ENCODE assay signal across 7 cellular contexts in the genomic region with DNA sequence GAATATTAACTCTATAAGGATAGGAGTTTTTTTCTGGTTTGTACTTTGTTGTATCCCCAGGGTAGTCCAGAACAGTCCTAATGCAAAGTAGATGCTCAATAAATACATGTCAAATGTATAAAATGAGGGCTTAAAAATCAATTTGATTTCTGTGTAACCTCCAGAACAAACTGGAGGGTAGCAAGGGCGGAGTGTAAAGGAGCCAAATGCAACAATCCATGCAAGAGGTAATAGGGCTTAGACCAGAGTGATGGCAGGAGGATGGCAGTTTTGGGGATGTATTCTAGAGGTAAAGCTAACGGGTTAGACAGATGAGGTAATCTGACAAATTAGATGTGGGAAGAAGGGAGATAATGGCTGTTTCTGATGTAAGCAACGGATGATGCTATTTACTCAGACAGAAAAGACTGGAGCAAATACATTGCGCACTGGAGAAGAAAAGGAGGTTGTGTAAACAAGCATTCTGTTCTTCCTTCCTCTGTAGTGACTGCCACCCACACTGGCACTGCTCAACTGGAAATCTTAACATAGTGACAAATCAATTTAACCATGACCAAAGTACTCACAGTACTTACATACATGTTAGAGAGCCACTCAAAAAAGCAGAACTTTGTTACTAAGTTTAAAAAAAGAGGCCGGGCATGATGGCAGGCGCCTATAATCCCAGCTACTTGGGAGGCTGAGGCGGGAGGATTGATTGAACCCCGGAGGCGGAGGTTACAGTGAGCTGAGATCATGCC. TPM values are rescaled to one million over a fixed set of nuclear protein-coding genes. Genes with fewer than 3 reads are reported as not detected.
DNase-seq lines count a peak whose midpoint lies in the region; ATAC-seq, FAIRE-seq and TF ChIP-seq lines count a peak whose summit lies in the region.

No MANE protein-coding gene starts in this region.

- TF ChIP-seq CTCF in GM12878 (IDR thresholded peaks at IDR 0.05 in 2 of 3, conservative IDR thresholded peaks at IDR 0.05 in 1 of 3; ENCODE audit: control insufficient read depth in 2 of 3, extremely low read depth in 1 of 3, insufficient read depth in 1 of 3, low read depth in 3 of 3, low read length in 3 of 3) (no peak), osteoblast (IDR thresholded peaks at IDR 0.05; ENCODE audit: extremely low read depth, low read depth, low read length) (no peak), colonic mucosa (IDR thresholded peaks at IDR 0.05) (no peak)

- H3K79me2 ChIP-seq in GM12878 (ENCODE audit: control insufficient read depth, insufficient read depth, low read length) (peaks cover 68% of the 10 kb centered on the region), osteoblast (ENCODE audit: insufficient read depth, low read length) (peaks cover 35% of the 10 kb centered on the region)

- H3K36me3 ChIP-seq in GM12878 (ENCODE audit: control insufficient read depth in 2 of 2, insufficient read depth in 2 of 2, low read length in 1 of 2), result peaks cover 5 to 20% of the 10 kb centered on the region in 2 experiments
- H3K36me3 ChIP-seq in osteoblast (ENCODE audit: insufficient read depth, low read length), result peaks cover 24% of the 10 kb centered on the region
- peaks cover 3% of the 10 kb centered on the region for H3K36me3 ChIP-seq in colonic mucosa

- H3K4me2 ChIP-seq in GM12878 (ENCODE audit: control insufficient read depth, insufficient read depth) (peak overlapping the region; percentile 83), osteoblast (ENCODE audit: insufficient read depth, low read length) (peak overlapping the region; percentile 95)

- ATAC-seq in GM12878 (peak; percentile 5; the same call in 2 of the 3 replicates), GM21529 (IDR thresholded peaks at IDR 0.05; ENCODE audit: unreplicated experiment) (no peak)

- no peak for FAIRE-seq in GM12878 (lab: Jason Lieb, UNC)

- SMC1A ChIA-PET in GM12878 (lab: Charles Lee; ENCODE audit: uncharacterized antibody, unreplicated experiment), result interaction anchor here (0.6 to 18.8 kb wide), 10 partner anchors 8 to 120 kb away, joined by 3 to 616 read pairs (median 4); no protein-coding TSS in a partner anchor

- H3K4me3 ChIP-seq in GM08714 (ENCODE audit: low read length) (peak overlapping the region; percentile 92), GM12878 (peak overlapping the region; percentile 84), osteoblast (ENCODE audit: insufficient read depth, low read length) (no peak overlapping the region), colonic mucosa (no peak overlapping the region)

- H3K4me1 ChIP-seq in GM12878 (ENCODE audit: control insufficient read depth, insufficient read depth, low read length), result peaks cover 23% of the 10 kb centered on the region
- peaks cover 16% of the 10 kb centered on the region for H3K4me1 ChIP-seq in osteoblast (ENCODE audit: insufficient read depth, low read length)
- peaks cover 6% of the 10 kb centered on the region for H3K4me1 ChIP-seq in colonic mucosa

- POLR2A ChIA-PET in GM12878 (lab: Charles Lee), result interaction anchor here (0.5 to 10.3 kb wide), 10 partner anchors 11 to 142 kb away, joined by 3 to 218 read pairs (median 5); no protein-coding TSS in a partner anchor

- RAD21 ChIA-PET in GM12878 (lab: Charles Lee; ENCODE audit: unreplicated experiment), result interaction anchor here (0.9 to 16.8 kb wide), 15 partner anchors 8 to 121 kb away, joined by 3 to 311 read pairs (median 5); a partner anchor contains a TSS

- H4K20me1 ChIP-seq in GM12878 (ENCODE audit: control insufficient read depth, insufficient read depth) (no peaks in the 10 kb centered on the region), osteoblast (ENCODE audit: insufficient read depth, low read length) (peaks cover 7% of the 10 kb centered on the region)

- CTCF ChIA-PET in GM12878 (lab: Yijun Ruan, JAX), result interaction anchor here (0.9 to 5.6 kb wide), 19 partner anchors 8 to 143 kb away, joined by 3 to 68 read pairs (median 4); no protein-coding TSS in a partner anchor

- no peak for TF ChIP-seq EP300 in GM12878 (IDR thresholded peaks at IDR 0.05; ENCODE audit: borderline replicate concordance in 1 of 2, control insufficient read depth in 1 of 2, low read depth in 2 of 2, low read length in 2 of 2)

- intact Hi-C loops in GM12878 (cut with micrococcal nuclease; ENCODE audit: unreplicated experiment) (loop anchor here (2.0 kb wide), 1 partner anchor 29 kb away; no protein-coding TSS in a partner anchor), colonic mucosa (cut with DNase I) (no loop called here)

- no peaks in the 10 kb centered on the region for H3K27me3 ChIP-seq in GM12878 (replicated peaks in 1 of 2; ENCODE audit: control insufficient read depth in 2 of 2, insufficient read depth in 2 of 2, low read length in 1 of 2)
- H3K27me3 ChIP-seq in osteoblast (ENCODE audit: insufficient read depth, low read length), result no peaks in the 10 kb centered on the region
- H3K27me3 ChIP-seq in colonic mucosa, result no peaks in the 10 kb centered on the region

- H3K27ac ChIP-seq in GM12878 (ENCODE audit: control insufficient read depth, insufficient read depth), result peak overlapping the region; percentile 88
- H3K27ac ChIP-seq in osteoblast (ENCODE audit: low read depth, low read length), result no peak overlapping the region
- no peak overlapping the region for H3K27ac ChIP-seq in colonic mucosa

- in situ Hi-C loops in GM12878 (cut with MboI), result no loop called here

- H2AFZ ChIP-seq in GM12878 (ENCODE audit: control insufficient read depth, low read depth, low read length), result no peak overlapping the region
- no peak overlapping the region for H2AFZ ChIP-seq in osteoblast (ENCODE audit: low read length)

- TF ChIP-seq POLR2A in GM12878 (IDR thresholded peaks at IDR 0.05; ENCODE audit: low read depth, low read length), result no peak; the same call in 1 of the 2 replicates

- no peak for TF ChIP-seq RAD21 in GM12878 (IDR thresholded peaks at IDR 0.05; ENCODE audit: insufficient read depth, low read depth, low read length)

- DNase-seq in Kasumi-1 (lab: John Stamatoyannopoulos, UW) (peak; percentile 17 to 19), GM12878 (ENCODE audit: low read depth, low spot score) (no peak), osteoblast (ENCODE audit: insufficient read length, low spot score, missing footprints) (no peak), colonic mucosa (no peak), DMS79 treated with DMSO at 0.1 percent for 48 hours (lab: John Stamatoyannopoulos, UW) (no peak)

- no peaks in the 10 kb centered on the region; the same call in 2 of the 3 replicates for H3K9me3 ChIP-seq in GM12878 (replicated peaks; ENCODE audit: control insufficient read depth, insufficient read depth, low read length)
- H3K9me3 ChIP-seq in osteoblast (ENCODE audit: low read depth, low read length), result no peaks in the 10 kb centered on the region
- H3K9me3 ChIP-seq in colonic mucosa, result no peaks in the 10 kb centered on the region

- WGBS in GM12878 (ENCODE audit: insufficient coverage, insufficient replicate concordance, low lambda C conversion rate, missing lambda C conversion rate), result 48% methylated on average over 9 of the region's 9 CpGs

- peak overlapping the region; percentile 93 for H3K9ac ChIP-seq in GM12878 (ENCODE audit: control insufficient read depth, insufficient read depth, low read length)
- H3K9ac ChIP-seq in colonic mucosa (ENCODE audit: low read depth in 2 of 2, low read length in 2 of 2), result no peak overlapping the region

- no TSS peak for BruUV-seq in GM12878 (replicated peaks; lab: Mats Ljungman, UMichigan)

RNA-seq across cellular contexts. Expression of a gene that starts 2.0 kb away (rescaled TPM):
- total RNA-seq in GM12878 (2013; cell fraction: nucleolus; rRNA removed), result 123 and 126 TPM in 2 replicates
- total RNA-seq in GM12878 (2014; rRNA removed) (15.1 and 16.1 TPM in 2 replicates), GM12878 (2014; rRNA removed; fragmentation: Illumina TruSeq; extraction: Trizol) (12.3 and 13.0 TPM in 2 replicates), GM12878 (2021) (27.9 and 29.3 TPM in 2 replicates), osteoblast (12.3 and 14.7 TPM in 2 replicates), colonic mucosa (10 to 100 TPM; 12.3 TPM)
- polyA plus RNA-seq in GM12878 (2011; ENCODE audit: low read depth), result 41.6 TPM
- polyA plus RNA-seq in GM12878 (2011; rRNA removed) (79.8 and 83.9 TPM in 2 replicates), GM12878 (2014; fragmentation: Illumina TruSeq; extraction: Trizol) (23.8 and 28.7 TPM in 2 replicates), GM12878 (2014; fragmentation: Nextera tagmentation; extraction: Ambion mirVana) (1 to 10 TPM; 4.8 to 6.3 TPM), GM12878 (2014; rRNA removed) (16.1 and 16.6 TPM in 2 replicates), GM12878 (2016; fragmentation: Nextera tagmentation; extraction: Ambion mirVana) (10 to 100 TPM in 1 of 2 experiments, 1 to 10 TPM in 1; 3.4 to 11.1 TPM)
- polyA plus RNA-seq in GM12878 (2011; cell fraction: cytosol; rRNA removed), result 63.6 and 73.5 TPM in 2 replicates
- 134 and 192 TPM in 2 replicates for polyA plus RNA-seq in GM12878 (2011; cell fraction: nucleus; rRNA removed)
- polyA plus RNA-seq in GM12878 (2012), result 45.1 and 74.2 TPM in 2 replicates
- polyA minus RNA-seq in GM12878 (2011; rRNA and poly(A)+ RNA removed), result 153 and 156 TPM in 2 replicates
- polyA minus RNA-seq in GM12878 (2011; cell fraction: cytosol; rRNA and poly(A)+ RNA removed), result 48.2 and 52.8 TPM in 2 replicates
- 82.8 and 88.9 TPM in 2 replicates for polyA minus RNA-seq in GM12878 (2011; cell fraction: nucleus; rRNA and poly(A)+ RNA removed)

RNA-seq across cellular contexts. Expression of a gene that starts 58.8 kb away (rescaled TPM):
- total RNA-seq in GM12878 (2013; cell fraction: nucleolus; rRNA removed), result 14.3 and 16.8 TPM in 2 replicates
- total RNA-seq in GM12878 (2014; rRNA removed), result 1.6 and 2.5 TPM in 2 replicates
- 1.7 and 1.8 TPM in 2 replicates for total RNA-seq in GM12878 (2014; rRNA removed; fragmentation: Illumina TruSeq; extraction: Trizol)
- total RNA-seq in GM12878 (2021), result 1.6 and 2.2 TPM in 2 replicates
- polyA plus RNA-seq in GM12878 (2011; ENCODE audit: low read depth), result 6.4 TPM
- 6.4 and 9.2 TPM in 2 replicates for polyA plus RNA-seq in GM12878 (2011; rRNA removed)
- polyA plus RNA-seq in GM12878 (2011; cell fraction: cytosol; rRNA removed), result 7.1 and 12.2 TPM in 2 replicates
- polyA plus RNA-seq in GM12878 (2011; cell fraction: nucleus; rRNA removed), result 46.8 and 55.0 TPM in 2 replicates
- polyA plus RNA-seq in GM12878 (2012), result 11.6 and 16.9 TPM in 2 replicates
- polyA plus RNA-seq in GM12878 (2014; fragmentation: Illumina TruSeq; extraction: Trizol), result 1.8 and 2.8 TPM in 2 replicates
- polyA plus RNA-seq in GM12878 (2014; fragmentation: Nextera tagmentation; extraction: Ambion mirVana), result 1 to 10 TPM; 1.7 to 2.3 TPM
- polyA plus RNA-seq in GM12878 (2014; rRNA removed), result 2.6 and 3.8 TPM in 2 replicates
- 1 to 10 TPM; 1.5 to 1.8 TPM for polyA plus RNA-seq in GM12878 (2016; fragmentation: Nextera tagmentation; extraction: Ambion mirVana)
- polyA minus RNA-seq in GM12878 (2011; rRNA and poly(A)+ RNA removed), result 7.2 and 17.1 TPM in 2 replicates
- 2.1 and 4.7 TPM in 2 replicates for polyA minus RNA-seq in GM12878 (2011; cell fraction: cytosol; rRNA and poly(A)+ RNA removed)
- polyA minus RNA-seq in GM12878 (2011; cell fraction: nucleus; rRNA and poly(A)+ RNA removed), result 11.8 and 14.3 TPM in 2 replicates
- total RNA-seq in osteoblast, result 0.59 TPM in 1 of 2 replicates, not detected in the other
- 1 to 10 TPM in 1 of 2 donors, under 1 TPM in 1; 0.69 to 1.8 TPM for total RNA-seq in colonic mucosa

RNA-seq across cellular contexts. Expression of a gene that starts 59.9 kb away (rescaled TPM):
- 65.9 and 66.1 TPM in 2 replicates for total RNA-seq in GM12878 (2013; cell fraction: nucleolus; rRNA removed)
- total RNA-seq in GM12878 (2014; rRNA removed) (6.9 and 7.7 TPM in 2 replicates), GM12878 (2014; rRNA removed; fragmentation: Illumina TruSeq; extraction: Trizol) (5.1 and 5.9 TPM in 2 replicates), GM12878 (2021) (13.2 and 18.2 TPM in 2 replicates), osteoblast (26.4 and 27.1 TPM in 2 replicates), colonic mucosa (10 to 100 TPM; 22.9 to 33.9 TPM)
- 7.2 TPM for polyA plus RNA-seq in GM12878 (2011; ENCODE audit: low read depth)
- polyA plus RNA-seq in GM12878 (2011; rRNA removed) (4.2 and 5.6 TPM in 2 replicates), GM12878 (2014; fragmentation: Illumina TruSeq; extraction: Trizol) (5.4 and 9.5 TPM in 2 replicates), GM12878 (2014; fragmentation: Nextera tagmentation; extraction: Ambion mirVana) (under 1 TPM; 0.80 to 0.82 TPM), GM12878 (2014; rRNA removed) (9.5 and 10.9 TPM in 2 replicates), GM12878 (2016; fragmentation: Nextera tagmentation; extraction: Ambion mirVana) (1 to 10 TPM; 8.6 to 9.5 TPM)
- 5.3 and 7.4 TPM in 2 replicates for polyA plus RNA-seq in GM12878 (2011; cell fraction: cytosol; rRNA removed)
- 40.9 and 51.1 TPM in 2 replicates for polyA plus RNA-seq in GM12878 (2011; cell fraction: nucleus; rRNA removed)
- polyA plus RNA-seq in GM12878 (2012), result 10.0 and 12.5 TPM in 2 replicates
- polyA minus RNA-seq in GM12878 (2011; rRNA and poly(A)+ RNA removed), result 13.5 and 14.2 TPM in 2 replicates
- 3.2 and 6.4 TPM in 2 replicates for polyA minus RNA-seq in GM12878 (2011; cell fraction: cytosol; rRNA and poly(A)+ RNA removed)
- 16.1 and 41.6 TPM in 2 replicates for polyA minus RNA-seq in GM12878 (2011; cell fraction: nucleus; rRNA and poly(A)+ RNA removed)

Comparison
In these comparisons a context has a peak if more than half of its experiments do, and no peak if none do; other contexts are left out.
1. H3K4me3 ChIP-seq: peak in GM08714 (single experiment) and GM12878 (single experiment); none in osteoblast (single experiment) and colonic mucosa (single experiment).
2. DNase-seq: peak in Kasumi-1 (2 of 2); none in GM12878 (single experiment), osteoblast (single experiment), colonic mucosa (single experiment) and DMS79 treated with DMSO at 0.1 percent for 48 hours (single experiment).